ENCODE assay signal across 1 cellular context in genomic region chr10:122779924-122780323, GRCh38.
TF ChIP-seq lines count a peak whose summit lies in the region.

No MANE protein-coding gene starts in this region.

TF ChIP-seq in GM23338, 12 proteins besides CTCF, POLR2A, EP300 and RAD21 (continued from another document):
- TF ChIP-seq REST (IDR thresholded peaks at IDR 0.05; ENCODE audit: unreplicated experiment): no peak
- no peak for TF ChIP-seq EZH2 (IDR thresholded peaks at IDR 0.05; ENCODE audit: low read depth, unreplicated experiment)
- no peak for TF ChIP-seq JUNB (IDR thresholded peaks at IDR 0.05; ENCODE audit: unreplicated experiment)
- no peak for TF ChIP-seq NANOG (IDR thresholded peaks at IDR 0.05; ENCODE audit: borderline replicate concordance)
- TF ChIP-seq ZNF114 (CRISPR knock-in tag; IDR thresholded peaks at IDR 0.05): no peak
- TF ChIP-seq STAT1 (IDR thresholded peaks at IDR 0.05; ENCODE audit: unreplicated experiment): no peak
- no peak for TF ChIP-seq CREB1 (CRISPR knock-in tag; IDR thresholded peaks at IDR 0.05; ENCODE audit: low read depth)
- TF ChIP-seq POLR2AphosphoS5 (IDR thresholded peaks at IDR 0.05; ENCODE audit: low read depth): no peak
- no peak for TF ChIP-seq EZH2phosphoT487 (IDR thresholded peaks at IDR 0.05; ENCODE audit: unreplicated experiment)
- TF ChIP-seq ZNF331 (CRISPR knock-in tag; IDR thresholded peaks at IDR 0.05; ENCODE audit: low read depth): no peak
